ENCODE assay signal across 13 cellular contexts in the genomic region with DNA sequence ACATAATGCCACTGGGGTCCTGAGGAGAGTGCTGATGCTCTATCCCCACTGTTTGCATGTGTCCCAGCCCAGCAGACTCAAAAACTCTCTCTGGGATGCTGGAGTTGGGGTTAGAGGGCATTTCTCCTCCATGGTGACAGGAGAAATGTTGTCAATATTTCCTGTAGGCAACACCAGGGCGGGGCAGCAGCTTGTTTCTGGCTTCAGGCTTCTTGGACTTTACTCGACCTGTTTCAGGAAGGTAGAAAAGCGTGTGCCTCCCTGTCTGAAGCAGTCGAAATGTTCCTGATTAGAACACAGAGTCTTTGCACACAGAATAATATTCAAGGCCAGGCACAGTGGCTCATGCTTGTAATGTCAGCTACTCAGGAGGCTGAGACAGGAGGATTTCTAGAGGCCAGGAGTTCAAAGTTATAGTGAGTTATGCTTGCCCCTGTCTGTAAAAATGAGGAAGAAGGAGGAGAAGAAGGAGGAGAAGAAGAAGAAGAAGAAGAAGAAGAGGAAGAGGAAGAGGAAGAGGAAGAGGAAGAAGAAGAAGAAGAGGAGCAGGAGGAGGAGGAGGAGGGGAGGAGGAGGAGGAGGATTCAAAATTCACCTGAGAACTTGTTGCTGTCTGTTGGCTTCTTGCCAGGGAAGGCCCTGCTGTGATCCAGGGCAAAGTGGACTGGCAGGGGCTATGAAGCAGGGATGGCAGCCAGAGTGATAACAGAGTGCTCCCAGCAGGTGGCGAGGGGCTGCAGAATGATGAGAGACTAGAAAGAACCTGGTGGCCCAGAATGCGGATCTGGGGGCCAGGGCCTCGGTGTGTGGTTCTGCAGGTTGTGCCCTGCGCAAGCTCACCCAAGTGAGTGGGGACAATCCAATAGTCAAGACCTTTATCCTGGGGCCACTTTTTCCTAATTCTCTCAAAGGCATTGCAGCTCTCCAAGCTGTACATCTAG.
DNase-seq lines count a peak whose midpoint lies in the region; ATAC-seq and TF ChIP-seq lines count a peak whose summit lies in the region.
"Had no signal": no experiment of that assay in that cellular context is flagged by ENCODE, and none has a peak within 500 bp of the region (broad histone marks: within the 10 kb centered on the region; RNA-seq: fewer than 3 reads in every experiment).

No MANE protein-coding gene starts in this region.

- intact Hi-C loops in activated CD4-positive, alpha-beta T cell treated with anti-CD3 and anti-CD28 coated beads for 36 hours (cut with DNase I, micrococcal nuclease) = loop anchor here in 1 of 2 experiments (1.0 kb wide), 1 partner anchor 78 kb away; no protein-coding TSS in a partner anchor

- peaks cover 15% of the 10 kb centered on the region for H3K4me1 Mint-ChIP-seq in activated CD4-positive, alpha-beta T cell treated with anti-CD3 and anti-CD28 coated beads for 36 hours

- POLR2A ChIA-PET in activated CD4-positive, alpha-beta T cell treated with anti-CD3 and anti-CD28 coated beads for 36 hours (lab: Charles Lee) = no interaction called here

- no peaks in the 10 kb centered on the region for H3K27me3 Mint-ChIP-seq in activated CD4-positive, alpha-beta T cell treated with anti-CD3 and anti-CD28 coated beads for 36 hours

- H3K4me3 Mint-ChIP-seq in activated CD4-positive, alpha-beta T cell treated with anti-CD3 and anti-CD28 coated beads for 36 hours = no peak overlapping the region
- H3K4me3 Mint-ChIP-seq: naive B cell had no signal

- TF ChIP-seq CTCF in VCaP (conservative IDR thresholded peaks at IDR 0.05) (peak; percentile 34), retinal pigment epithelial cell (conservative IDR thresholded peaks at IDR 0.05; ENCODE audit: low read depth, low read length) (peak; percentile 26)

- no peak overlapping the region for H3K27ac Mint-ChIP-seq in activated CD4-positive, alpha-beta T cell treated with anti-CD3 and anti-CD28 coated beads for 36 hours

- no peak overlapping the region for H3K27ac ChIP-seq in VCaP
- H3K27ac ChIP-seq: BLaER1, breast epithelium had no signal

- no peak for ATAC-seq in activated CD4-positive, alpha-beta T cell treated with anti-CD3 and anti-CD28 coated beads for 36 hours
- no peak for ATAC-seq in GM18907 (IDR thresholded peaks at IDR 0.05; ENCODE audit: unreplicated experiment)
- ATAC-seq in GM19035 (IDR thresholded peaks at IDR 0.05; ENCODE audit: unreplicated experiment) = no peak

- no peaks in the 10 kb centered on the region for H3K36me3 Mint-ChIP-seq in activated CD4-positive, alpha-beta T cell treated with anti-CD3 and anti-CD28 coated beads for 36 hours (ENCODE audit: low read depth)
- H3K36me3 Mint-ChIP-seq: naive B cell had no signal

- CTCF ChIA-PET in activated CD4-positive, alpha-beta T cell treated with anti-CD3 and anti-CD28 coated beads for 36 hours (lab: Charles Lee) = no interaction called here

- DNase-seq in activated CD4-positive, alpha-beta T cell treated with anti-CD3 and anti-CD28 coated beads for 36 hours = peak; percentile 15
- DNase-seq in activated CD4-positive, alpha-beta T cell treated with anti-CD3 and anti-CD28 coated beads for 1 hour = no peak
- DNase-seq in Kasumi-1 (lab: John Stamatoyannopoulos, UW) (peak; percentile 1 to 28), retinal pigment epithelial cell (ENCODE audit: low read depth) (no peak), NCI-H774 (lab: John Stamatoyannopoulos, UW) (no peak)
- DNase-seq: naive B cell, NCI-H446, T-helper 9 cell had no signal

- H3K4me3 ChIP-seq in retinal pigment epithelial cell (ENCODE audit: low read length) = no peak overlapping the region
- H3K4me3 ChIP-seq: BLaER1, breast epithelium had no signal

- H3K9me3 Mint-ChIP-seq in activated CD4-positive, alpha-beta T cell treated with anti-CD3 and anti-CD28 coated beads for 36 hours (ENCODE audit: low read depth) = no peaks in the 10 kb centered on the region

Comparison
In these comparisons a context has a peak if more than half of its experiments do, and no peak if none do; other contexts are left out.
1. DNase-seq: peak in activated CD4-positive, alpha-beta T cell treated with anti-CD3 and anti-CD28 coated beads for 36 hours (single experiment) and Kasumi-1 (2 of 2); none in activated CD4-positive, alpha-beta T cell treated with anti-CD3 and anti-CD28 coated beads for 1 hour (single experiment), retinal pigment epithelial cell (single experiment) and NCI-H774 (single experiment).